Comparison of ENCODE assay signal across 4 cellular contexts in genomic region chr9:96322210-96322609, GRCh38. TPM values are rescaled to one million over a fixed set of nuclear protein-coding genes. Genes with fewer than 3 reads are reported as not detected.
"Had no signal": no experiment of that assay in that cellular context is flagged by ENCODE, and none has a peak within 500 bp of the region (broad histone marks: within the 10 kb centered on the region; RNA-seq: fewer than 3 reads in every experiment).

No MANE protein-coding gene starts in this region.

RNA-seq across cellular contexts. Expression of gene HSD17B3, which starts 20.2 kb away (rescaled TPM):
- total RNA-seq: GM23248, H9, HFFc6 had no signal
- polyA plus RNA-seq: GM23248, IMR-90 had no signal
